ENCODE assay signal across 1 cellular context in genomic region chr15:37133619-37134018, GRCh38.
TF ChIP-seq lines count a peak whose summit lies in the region.

No MANE protein-coding gene starts in this region.

TF ChIP-seq in K562, 482 proteins besides CTCF, POLR2A, EP300 and RAD21 (continued from another document):
- 0 out of 2 replicates have a peak, but pooled peaks have one; percentile 32 for TF ChIP-seq DEAF1 (CRISPR knock-in tag; IDR thresholded peaks at IDR 0.05)
- TF ChIP-seq ZFP1 (CRISPR knock-in tag; IDR thresholded peaks at IDR 0.05), result no peak
- no peak for TF ChIP-seq RHOXF2B (CRISPR knock-in tag; conservative IDR thresholded peaks at IDR 0.05)
